2 cellular contexts compared by ENCODE assay signal in the genomic region with DNA sequence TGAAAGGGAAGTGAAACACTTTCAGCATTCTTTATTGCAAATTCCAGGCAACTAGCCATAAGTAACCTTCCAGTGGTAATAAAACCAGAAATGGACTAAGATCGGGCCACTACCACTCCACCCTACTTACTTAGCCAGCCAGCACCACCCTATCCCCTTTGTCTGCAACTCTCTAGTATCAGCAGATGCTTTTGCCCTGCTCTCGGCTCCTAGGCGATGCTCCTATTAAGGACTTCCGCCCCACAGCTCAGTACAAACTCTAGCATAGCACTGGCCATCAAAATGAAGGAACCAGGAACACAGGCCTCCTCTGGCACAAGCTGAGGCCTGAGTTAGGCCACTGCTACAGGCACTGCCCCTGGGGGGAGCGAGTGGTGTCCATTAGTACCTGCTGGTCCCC.
TF ChIP-seq lines count a peak whose summit lies in the region.

No MANE protein-coding gene starts in this region.

TF ChIP-seq in A549, 52 proteins besides CTCF, POLR2A, EP300 and RAD21 (continued from another document):
- TF ChIP-seq, protein P1, sequence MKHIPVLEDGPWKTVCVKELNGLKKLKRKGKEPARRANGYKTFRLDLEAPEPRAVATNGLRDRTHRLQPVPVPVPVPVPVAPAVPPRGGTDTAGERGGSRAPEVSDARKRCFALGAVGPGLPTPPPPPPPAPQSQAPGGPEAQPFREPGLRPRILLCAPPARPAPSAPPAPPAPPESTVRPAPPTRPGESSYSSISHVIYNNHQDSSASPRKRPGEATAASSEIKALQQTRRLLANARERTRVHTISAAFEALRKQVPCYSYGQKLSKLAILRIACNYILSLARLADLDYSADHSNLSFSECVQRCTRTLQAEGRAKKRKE (CRISPR knock-in tag; IDR thresholded peaks at IDR 0.05; ENCODE audit: low read depth), result no peak
- TF ChIP-seq ESRRA (IDR thresholded peaks at IDR 0.05; ENCODE audit: borderline replicate concordance, low read length) (no peak), RNF2 (IDR thresholded peaks at IDR 0.05; ENCODE audit: borderline replicate concordance, low read depth) (no peak), FOXS1 (CRISPR knock-in tag; IDR thresholded peaks at IDR 0.05) (no peak), MAZ (IDR thresholded peaks at IDR 0.05; ENCODE audit: borderline replicate concordance, low read depth, low read length) (no peak), ZNF302 (CRISPR knock-in tag; IDR thresholded peaks at IDR 0.05) (no peak), FOSB (CRISPR knock-in tag; IDR thresholded peaks at IDR 0.05) (no peak), TP53 (CRISPR knock-in tag; IDR thresholded peaks at IDR 0.05) (no peak)

TF ChIP-seq in endothelial cell of umbilical vein, 7 proteins besides CTCF, POLR2A, EP300 and RAD21 (continued from another document):
- TF ChIP-seq FOS (IDR thresholded peaks at IDR 0.05; ENCODE audit: borderline replicate concordance, insufficient read depth, low read length), result peak; percentile 17
